In genomic region chr1:24221246-24221645, GRCh38 we compare ENCODE assay signal across 3 cellular contexts.
TF ChIP-seq lines count a peak whose summit lies in the region.

No MANE protein-coding gene starts in this region.

TF ChIP-seq in GM23338, 12 proteins besides CTCF, POLR2A, EP300 and RAD21 (continues in another document):
- TF ChIP-seq EZH2phosphoT487 (IDR thresholded peaks at IDR 0.05; ENCODE audit: unreplicated experiment): no peak
- no peak for TF ChIP-seq JUNB (IDR thresholded peaks at IDR 0.05; ENCODE audit: unreplicated experiment)
- no peak for TF ChIP-seq ZNF462 (CRISPR knock-in tag; IDR thresholded peaks at IDR 0.05)
- TF ChIP-seq STAT1 (IDR thresholded peaks at IDR 0.05; ENCODE audit: unreplicated experiment): no peak
- no peak for TF ChIP-seq ZNF114 (CRISPR knock-in tag; IDR thresholded peaks at IDR 0.05)

TF ChIP-seq in HEK293, 187 proteins besides CTCF, POLR2A, EP300 and RAD21:
- TF ChIP-seq ZSCAN23 (tag by site-specific recombination; IDR thresholded peaks at IDR 0.05) (no peak), ZNF600 (tag by site-specific recombination; IDR thresholded peaks at IDR 0.05) (no peak), ZNF23 (tag by site-specific recombination; IDR thresholded peaks at IDR 0.05; ENCODE audit: borderline replicate concordance) (peak; percentile 82; the same call in 1 of the 2 replicates)
TF ChIP-seq in HEK293: peak in this region for 1.

TF ChIP-seq in K562, 482 proteins besides CTCF, POLR2A, EP300 and RAD21:
- TF ChIP-seq THAP7 (CRISPR knock-in tag; IDR thresholded peaks at IDR 0.05): no peak
- TF ChIP-seq ZNF23 (CRISPR knock-in tag; IDR thresholded peaks at IDR 0.05): peak; percentile 88
- TF ChIP-seq ATF1 (CRISPR knock-in tag; IDR thresholded peaks at IDR 0.05): no peak
- TF ChIP-seq ATF1 (tag; IDR thresholded peaks at IDR 0.05): no peak
- TF ChIP-seq, protein P1, sequence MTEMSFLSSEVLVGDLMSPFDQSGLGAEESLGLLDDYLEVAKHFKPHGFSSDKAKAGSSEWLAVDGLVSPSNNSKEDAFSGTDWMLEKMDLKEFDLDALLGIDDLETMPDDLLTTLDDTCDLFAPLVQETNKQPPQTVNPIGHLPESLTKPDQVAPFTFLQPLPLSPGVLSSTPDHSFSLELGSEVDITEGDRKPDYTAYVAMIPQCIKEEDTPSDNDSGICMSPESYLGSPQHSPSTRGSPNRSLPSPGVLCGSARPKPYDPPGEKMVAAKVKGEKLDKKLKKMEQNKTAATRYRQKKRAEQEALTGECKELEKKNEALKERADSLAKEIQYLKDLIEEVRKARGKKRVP (CRISPR knock-in tag; IDR thresholded peaks at IDR 0.05): no peak
- no peak for TF ChIP-seq ZBED1 (IDR thresholded peaks at IDR 0.05)
- peak; percentile 94 for TF ChIP-seq ZBTB17 (CRISPR knock-in tag; IDR thresholded peaks at IDR 0.05)
- TF ChIP-seq NCOA4 (IDR thresholded peaks at IDR 0.05; ENCODE audit: partially characterized antibody): no peak
- TF ChIP-seq DNMT1 (IDR thresholded peaks at IDR 0.05): no peak
- no peak for TF ChIP-seq MAFK (IDR thresholded peaks at IDR 0.05; ENCODE audit: low read length)
- peak in 1 of 2 experiments; percentile 75; a peak in 2 of 4 replicates for TF ChIP-seq MLLT1 (IDR thresholded peaks at IDR 0.05)
- no peak for TF ChIP-seq ZNF253 (CRISPR knock-in tag; conservative IDR thresholded peaks at IDR 0.05)
- no peak for TF ChIP-seq NUFIP1 (IDR thresholded peaks at IDR 0.05; ENCODE audit: partially characterized antibody)
- TF ChIP-seq ILF3 (IDR thresholded peaks at IDR 0.05; ENCODE audit: borderline replicate concordance): no peak
- no peak for TF ChIP-seq GATAD2A (IDR thresholded peaks at IDR 0.05)
- no peak for TF ChIP-seq TBL1XR1 (IDR thresholded peaks at IDR 0.05; ENCODE audit: low read length in 2 of 2)
- no peak for TF ChIP-seq ETV1 (tag; conservative IDR thresholded peaks at IDR 0.05; ENCODE audit: low read depth)
